Comparison of ENCODE assay signal across 33 cellular contexts in the genomic region with DNA sequence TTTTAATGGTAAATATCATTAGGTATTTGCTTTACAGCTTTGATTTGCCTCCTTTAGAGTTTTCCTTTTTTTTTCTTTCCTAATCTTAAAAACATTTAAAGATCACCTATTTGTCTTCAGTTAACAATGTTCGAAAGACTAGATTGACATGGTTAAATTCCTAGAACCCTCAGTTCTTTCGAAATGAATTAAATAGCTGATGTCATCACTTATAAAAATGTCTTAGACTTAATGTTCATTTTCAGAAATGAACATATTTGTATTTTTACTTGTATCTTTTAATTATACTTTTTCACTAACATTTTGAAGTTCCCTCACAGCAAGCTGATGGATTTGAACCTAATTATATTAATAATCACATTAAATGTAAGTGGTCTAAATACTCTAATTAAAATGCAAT.
"Had no signal": no experiment of that assay in that cellular context is flagged by ENCODE, and none has a peak within 500 bp of the region (broad histone marks: within the 10 kb centered on the region; RNA-seq: fewer than 3 reads in every experiment).

No MANE protein-coding gene starts in this region.

- H3K9me3 ChIP-seq: ascending aorta, colonic mucosa, gastrocnemius medialis had no signal

- H3K27me3 ChIP-seq: ascending aorta, breast epithelium, cardiac muscle cell, colonic mucosa, foreskin keratinocyte, gastrocnemius medialis had no signal

- H3K36me3 Mint-ChIP-seq: activated CD4-positive, alpha-beta memory T cell treated with anti-CD3 and anti-CD28 coated beads for 36 hours; activated CD8-positive, alpha-beta memory T cell treated with anti-CD3 and anti-CD28 coated beads, Interleukin-2, amount 10 ng/mL, durations not matched to agents 7 days and 5 days; activated naive CD4-positive, alpha-beta T cell treated with anti-CD3 and anti-CD28 coated beads, Interleukin-2, amount 50 U/mL, for 72 hours; activated naive CD8-positive, alpha-beta T cell treated with anti-CD3 and anti-CD28 coated beads, Interleukin-2, amount 10 ng/mL, durations not matched to agents 7 days and 5 days; brain had no signal

- H3K27ac ChIP-seq: ascending aorta, breast epithelium, cardiac muscle cell, colonic mucosa, esophagus muscularis mucosa, foreskin keratinocyte, gastrocnemius medialis, heart right ventricle had no signal

- H3K4me3 ChIP-seq: ascending aorta, breast epithelium, cardiac muscle cell, colonic mucosa, esophagus muscularis mucosa, gastrocnemius medialis, heart right ventricle had no signal

- DNase-seq: activated CD4-positive, alpha-beta memory T cell treated with anti-CD3 and anti-CD28 coated beads for 36 hours; activated CD4-positive, alpha-beta T cell treated with anti-CD3 and anti-CD28 coated beads for 36 hours; activated CD4-positive, CD25-positive, alpha-beta regulatory T cell; activated CD4-positive, CD25-positive, alpha-beta regulatory T cell treated with anti-CD3 and anti-CD28 coated beads, Interleukin-2, amount 50 U/mL, for 72 hours; activated CD8-positive, alpha-beta memory T cell treated with anti-CD3 and anti-CD28 coated beads, Interleukin-2, amount 10 ng/mL, durations not matched to agents 7 days and 5 days; activated CD8-positive, alpha-beta memory T cell treated with anti-CD3 and anti-CD28 coated beads, Interleukin-2, amount 50 U/mL, for 4 hours; activated CD8-positive, alpha-beta T cell treated with anti-CD3 and anti-CD28 coated beads, Interleukin-2, amount 10 ng/mL, durations not matched to agents 7 days and 5 days; activated effector memory CD4-positive, alpha-beta T cell treated with anti-CD3 and anti-CD28 coated beads, Interleukin-2, amount 50 U/mL, for 16 hours; activated naive CD4-positive, alpha-beta T cell treated with anti-CD3 and anti-CD28 coated beads for 36 hours; activated naive CD8-positive, alpha-beta T cell treated with anti-CD3 and anti-CD28 coated beads, Interleukin-2, amount 10 ng/mL, durations not matched to agents 7 days and 5 days; activated T-cell treated with anti-CD3 and anti-CD28 coated beads, Interleukin-2, amount 50 U/mL, for 1 hour; activated T-cell treated with anti-CD3 and anti-CD28 coated beads, Interleukin-2, amount 50 U/mL, for 48 hours; central memory CD4-positive, alpha-beta T cell; cerebellar nuclear complex; colonic mucosa; effector memory CD4-positive, alpha-beta T cell; endodermal cell; erythroblast; foreskin keratinocyte; gastrocnemius medialis; glutamatergic neuron; heart right ventricle; T-helper 1 cell; T-helper 17 cell had no signal

- H3K9me3 Mint-ChIP-seq: activated CD4-positive, alpha-beta memory T cell treated with anti-CD3 and anti-CD28 coated beads for 36 hours; activated CD4-positive, alpha-beta T cell treated with anti-CD3 and anti-CD28 coated beads, Interleukin-2, amount 10 ng/mL, durations not matched to agents 24 days and 14 days; activated naive CD4-positive, alpha-beta T cell treated with anti-CD3 and anti-CD28 coated beads for 36 hours; activated naive CD8-positive, alpha-beta T cell treated with anti-CD3 and anti-CD28 coated beads, Interleukin-2, amount 10 ng/mL, durations not matched to agents 7 days and 5 days; activated T-helper 1 cell treated with anti-CD3 and anti-CD28 coated beads, Interleukin-12 subunit alpha, Interleukin-12 subunit beta, Interleukin-2, Interleukin-4 antibody, amounts not matched to agents 30 ng/mL and 10 ng/mL and 1 ng/mL, durations not matched to agents 14 hours and 24 hours and 36 hours; activated T-helper 2 cell treated with anti-CD3 and anti-CD28 coated beads, Interferon-gamma antibody, Interleukin-2, Interleukin-4, amounts not matched to agents 10 μg/mL and 5 μg/mL and 100 μg/mL, durations not matched to agents 14 hours and 24 hours and 36 hours; endodermal cell had no signal

- H3K4me1 Mint-ChIP-seq: activated CD4-positive, alpha-beta T cell treated with anti-CD3 and anti-CD28 coated beads for 36 hours; activated CD4-positive, alpha-beta T cell treated with anti-CD3 and anti-CD28 coated beads, Interleukin-2, amount 10 ng/mL, durations not matched to agents 24 days and 14 days; activated CD8-positive, alpha-beta memory T cell treated with anti-CD3 and anti-CD28 coated beads, Interleukin-2, amount 10 ng/mL, durations not matched to agents 7 days and 5 days; activated naive CD8-positive, alpha-beta T cell treated with anti-CD3 and anti-CD28 coated beads, Interleukin-2, amount 10 ng/mL, durations not matched to agents 7 days and 5 days; brain; T-helper 17 cell had no signal

- H3K36me3 ChIP-seq: ascending aorta, breast epithelium, cardiac muscle cell, colonic mucosa, esophagus muscularis mucosa, gastrocnemius medialis, heart right ventricle had no signal

- ATAC-seq: activated CD4-positive, alpha-beta T cell treated with anti-CD3 and anti-CD28 coated beads for 36 hours; activated CD8-positive, alpha-beta memory T cell treated with anti-CD3 and anti-CD28 coated beads, Interleukin-2, amount 10 ng/mL, durations not matched to agents 7 days and 5 days; activated CD8-positive, alpha-beta T cell treated with anti-CD3 and anti-CD28 coated beads, Interleukin-2, amount 10 ng/mL, durations not matched to agents 7 days and 5 days; activated naive CD4-positive, alpha-beta T cell treated with anti-CD3 and anti-CD28 coated beads, Interleukin-2, amount 50 U/mL, for 72 hours; foreskin keratinocyte; gastrocnemius medialis; heart right ventricle; T-helper 17 cell had no signal

- H3K4me3 Mint-ChIP-seq: activated CD4-positive, alpha-beta memory T cell treated with anti-CD3 and anti-CD28 coated beads for 36 hours; activated CD4-positive, alpha-beta T cell treated with anti-CD3 and anti-CD28 coated beads for 36 hours; activated CD4-positive, alpha-beta T cell treated with anti-CD3 and anti-CD28 coated beads, Interleukin-2, amount 10 ng/mL, durations not matched to agents 24 days and 14 days; activated CD8-positive, alpha-beta memory T cell treated with anti-CD3 and anti-CD28 coated beads, Interleukin-2, amount 10 ng/mL, durations not matched to agents 7 days and 5 days; activated CD8-positive, alpha-beta T cell treated with anti-CD3 and anti-CD28 coated beads, Interleukin-2, amount 10 ng/mL, durations not matched to agents 7 days and 5 days; activated naive CD4-positive, alpha-beta T cell treated with anti-CD3 and anti-CD28 coated beads for 36 hours; activated naive CD8-positive, alpha-beta T cell treated with anti-CD3 and anti-CD28 coated beads, Interleukin-2, amount 10 ng/mL, durations not matched to agents 7 days and 5 days; activated T-helper 1 cell treated with anti-CD3 and anti-CD28 coated beads, Interleukin-12 subunit alpha, Interleukin-12 subunit beta, Interleukin-2, Interleukin-4 antibody, amounts not matched to agents 30 ng/mL and 10 ng/mL and 1 ng/mL, durations not matched to agents 14 hours and 24 hours and 36 hours; brain; endodermal cell; T-helper 17 cell had no signal

- H3K27ac Mint-ChIP-seq: activated CD4-positive, alpha-beta memory T cell treated with anti-CD3 and anti-CD28 coated beads for 36 hours; activated CD4-positive, alpha-beta T cell treated with anti-CD3 and anti-CD28 coated beads for 36 hours; activated CD4-positive, alpha-beta T cell treated with anti-CD3 and anti-CD28 coated beads, Interleukin-2, amount 10 ng/mL, durations not matched to agents 24 days and 14 days; activated CD8-positive, alpha-beta memory T cell treated with anti-CD3 and anti-CD28 coated beads, Interleukin-2, amount 10 ng/mL, durations not matched to agents 7 days and 5 days; activated CD8-positive, alpha-beta T cell treated with anti-CD3 and anti-CD28 coated beads, Interleukin-2, amount 10 ng/mL, durations not matched to agents 7 days and 5 days; activated naive CD4-positive, alpha-beta T cell treated with anti-CD3 and anti-CD28 coated beads for 36 hours; activated naive CD4-positive, alpha-beta T cell treated with anti-CD3 and anti-CD28 coated beads, Interleukin-2, amount 50 U/mL, for 72 hours; activated naive CD8-positive, alpha-beta T cell treated with anti-CD3 and anti-CD28 coated beads, Interleukin-2, amount 10 ng/mL, durations not matched to agents 7 days and 5 days; activated T-helper 1 cell treated with anti-CD3 and anti-CD28 coated beads, Interleukin-12 subunit alpha, Interleukin-12 subunit beta, Interleukin-2, Interleukin-4 antibody, amounts not matched to agents 30 ng/mL and 10 ng/mL and 1 ng/mL, durations not matched to agents 14 hours and 24 hours and 36 hours; activated T-helper 2 cell treated with anti-CD3 and anti-CD28 coated beads, Interferon-gamma antibody, Interleukin-2, Interleukin-4, amounts not matched to agents 10 μg/mL and 5 μg/mL and 100 μg/mL, durations not matched to agents 14 hours and 24 hours and 36 hours; brain; endodermal cell; T-helper 17 cell had no signal

- H3K4me1 ChIP-seq: ascending aorta, breast epithelium, colonic mucosa, esophagus muscularis mucosa, foreskin keratinocyte, gastrocnemius medialis, heart right ventricle had no signal
